In the genomic region with DNA sequence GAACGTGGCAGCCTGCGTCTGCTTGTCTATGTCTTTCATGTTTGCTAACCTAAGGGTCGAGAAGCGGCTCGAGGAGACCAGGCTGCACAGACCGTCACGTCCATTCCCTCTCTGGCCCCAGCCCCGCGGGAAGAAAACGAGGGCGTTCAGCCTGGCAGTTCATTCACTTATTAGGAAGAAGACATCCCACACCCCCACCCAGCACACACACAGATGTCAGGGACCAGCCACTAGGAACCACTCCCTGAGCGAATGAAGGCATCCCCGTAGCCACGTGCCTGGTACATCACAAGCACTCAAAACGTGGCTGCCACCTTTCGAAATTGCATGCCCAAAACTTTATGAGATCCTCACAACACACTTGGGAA, we compare ENCODE assay signal across 8 cellular contexts. TPM values are rescaled to one million over a fixed set of nuclear protein-coding genes. Genes with fewer than 3 reads are reported as not detected.
DNase-seq lines count a peak whose midpoint lies in the region; ATAC-seq lines count a peak whose summit lies in the region.

No MANE protein-coding gene starts in this region.

- H3K27me3 Mint-ChIP-seq in activated CD8-positive, alpha-beta T cell treated with anti-CD3 and anti-CD28 coated beads, Interleukin-2, amount 10 ng/mL, durations not matched to agents 7 days and 5 days (ENCODE audit: low read depth): no peaks in the 10 kb centered on the region
- peaks cover 6 to 15% (median 10%) of the 10 kb centered on the region in 3 donors for H3K27me3 Mint-ChIP-seq in immature natural killer cell (ENCODE audit: low read depth in 3 of 3)

- H3K4me1 Mint-ChIP-seq in activated CD8-positive, alpha-beta T cell treated with anti-CD3 and anti-CD28 coated beads, Interleukin-2, amount 10 ng/mL, durations not matched to agents 7 days and 5 days (ENCODE audit: low read depth): peaks cover 14% of the 10 kb centered on the region
- peaks cover 25 to 43% of the 10 kb centered on the region in 2 donors for H3K4me1 Mint-ChIP-seq in immature natural killer cell

- peak overlapping the region; percentile 73 for H3K27ac ChIP-seq in substantia nigra (ENCODE audit: low read depth, low read length, poor library complexity, severe bottlenecking)

- POLR2A ChIA-PET in activated CD8-positive, alpha-beta T cell treated with anti-CD3 and anti-CD28 coated beads, Interleukin-2, amount 10 ng/mL, durations not matched to agents 7 days and 5 days (lab: Charles Lee): interaction anchor here (0.7 kb wide), 1 partner anchor 15 kb away, joined by 4 read pairs; no protein-coding TSS in a partner anchor

- H3K36me3 Mint-ChIP-seq in activated CD8-positive, alpha-beta T cell treated with anti-CD3 and anti-CD28 coated beads, Interleukin-2, amount 10 ng/mL, durations not matched to agents 7 days and 5 days (ENCODE audit: low read depth): peaks cover 14% of the 10 kb centered on the region
- H3K36me3 Mint-ChIP-seq in immature natural killer cell: peaks cover 0 to 5% (median 4%) of the 10 kb centered on the region in 3 donors

- H3K9me3 Mint-ChIP-seq in activated CD8-positive, alpha-beta T cell treated with anti-CD3 and anti-CD28 coated beads, Interleukin-2, amount 10 ng/mL, durations not matched to agents 7 days and 5 days (ENCODE audit: insufficient read depth): no peaks in the 10 kb centered on the region
- H3K9me3 Mint-ChIP-seq in immature natural killer cell: no peaks in the 10 kb centered on the region

- peak; percentile 3 for DNase-seq in NCI-H2227 (lab: John Stamatoyannopoulos, UW; ENCODE audit: unreplicated experiment)
- no peak for DNase-seq in NCI-H2227 treated with DMSO at 0.1 percent for 48 hours (lab: John Stamatoyannopoulos, UW)
- no peak for DNase-seq in activated CD8-positive, alpha-beta T cell treated with anti-CD3 and anti-CD28 coated beads, Interleukin-2, amount 10 ng/mL, durations not matched to agents 7 days and 5 days
- no peak for DNase-seq in immature natural killer cell
- DNase-seq in substantia nigra (lab: John Stamatoyannopoulos, UW): no peak
- DNase-seq in 8988T: no peak
- no peak for DNase-seq in DMS153 (lab: John Stamatoyannopoulos, UW)

- H3K27ac Mint-ChIP-seq in activated CD8-positive, alpha-beta T cell treated with anti-CD3 and anti-CD28 coated beads, Interleukin-2, amount 10 ng/mL, durations not matched to agents 7 days and 5 days: peak overlapping the region; percentile 98
- H3K27ac Mint-ChIP-seq in immature natural killer cell: peak overlapping the region; percentile 87 to 97 (median 92)

- no peak for ATAC-seq in activated CD8-positive, alpha-beta T cell treated with anti-CD3 and anti-CD28 coated beads, Interleukin-2, amount 10 ng/mL, durations not matched to agents 7 days and 5 days
- ATAC-seq in HG03521 (IDR thresholded peaks at IDR 0.05; ENCODE audit: unreplicated experiment): no peak

- peak overlapping the region; percentile 92 for H3K4me3 Mint-ChIP-seq in activated CD8-positive, alpha-beta T cell treated with anti-CD3 and anti-CD28 coated beads, Interleukin-2, amount 10 ng/mL, durations not matched to agents 7 days and 5 days
- peak overlapping the region; percentile 87 to 96 (median 92) for H3K4me3 Mint-ChIP-seq in immature natural killer cell

- CTCF ChIA-PET in activated CD8-positive, alpha-beta T cell treated with anti-CD3 and anti-CD28 coated beads, Interleukin-2, amount 10 ng/mL, durations not matched to agents 7 days and 5 days (lab: Charles Lee): no interaction called here

RNA-seq across cellular contexts. Expression of gene MTHFSD, which starts 0.7 kb away (rescaled TPM):
- total RNA-seq in activated CD8-positive, alpha-beta T cell treated with anti-CD3 and anti-CD28 coated beads, Interleukin-2, amount 10 ng/mL, durations not matched to agents 7 days and 5 days: 10 to 100 TPM; 22.8 to 25.9 TPM
- polyA plus RNA-seq in immature natural killer cell: 10 to 100 TPM in 2 of 3 donors, 1 to 10 TPM in 1; 7.9 to 15.5 (median 12.3) TPM

RNA-seq across cellular contexts. Expression of gene FOXC2, which starts 10.9 kb away (rescaled TPM):
- total RNA-seq in activated CD8-positive, alpha-beta T cell treated with anti-CD3 and anti-CD28 coated beads, Interleukin-2, amount 10 ng/mL, durations not matched to agents 7 days and 5 days: not detected
- not detected for polyA plus RNA-seq in immature natural killer cell

RNA-seq across cellular contexts. Expression of gene FOXL1, which starts 22.6 kb away (rescaled TPM):
- not detected for total RNA-seq in activated CD8-positive, alpha-beta T cell treated with anti-CD3 and anti-CD28 coated beads, Interleukin-2, amount 10 ng/mL, durations not matched to agents 7 days and 5 days
- not detected for polyA plus RNA-seq in immature natural killer cell

RNA-seq across cellular contexts. Expression of gene FOXF1, which starts 45.4 kb away (rescaled TPM):
- total RNA-seq in activated CD8-positive, alpha-beta T cell treated with anti-CD3 and anti-CD28 coated beads, Interleukin-2, amount 10 ng/mL, durations not matched to agents 7 days and 5 days: not detected
- polyA plus RNA-seq in immature natural killer cell: not detected
